7 cellular contexts compared by ENCODE assay signal in genomic region chr18:1917141-1917540, GRCh38.
"Had no signal": no experiment of that assay in that cellular context is flagged by ENCODE, and none has a peak within 500 bp of the region (broad histone marks: within the 10 kb centered on the region; RNA-seq: fewer than 3 reads in every experiment).

No MANE protein-coding gene starts in this region.

- H3K4me2 ChIP-seq: KMS-11 had no signal

- H3K36me3 Mint-ChIP-seq: IgD-negative memory B cell had no signal

- H3K4me1 Mint-ChIP-seq: IgD-negative memory B cell had no signal

- H3K9ac ChIP-seq: KMS-11 had no signal

- H3K27ac ChIP-seq: HL-60, KMS-11 had no signal

- H3K4me3 Mint-ChIP-seq: H9, IgD-negative memory B cell had no signal

- H3K27ac Mint-ChIP-seq: H9, IgD-negative memory B cell had no signal

- H3K27me3 Mint-ChIP-seq: IgD-negative memory B cell had no signal

- DNase-seq: GOT3, H9, HCEC 1CT, KBM-7 had no signal
